2 cellular contexts compared by ENCODE assay signal in the genomic region with DNA sequence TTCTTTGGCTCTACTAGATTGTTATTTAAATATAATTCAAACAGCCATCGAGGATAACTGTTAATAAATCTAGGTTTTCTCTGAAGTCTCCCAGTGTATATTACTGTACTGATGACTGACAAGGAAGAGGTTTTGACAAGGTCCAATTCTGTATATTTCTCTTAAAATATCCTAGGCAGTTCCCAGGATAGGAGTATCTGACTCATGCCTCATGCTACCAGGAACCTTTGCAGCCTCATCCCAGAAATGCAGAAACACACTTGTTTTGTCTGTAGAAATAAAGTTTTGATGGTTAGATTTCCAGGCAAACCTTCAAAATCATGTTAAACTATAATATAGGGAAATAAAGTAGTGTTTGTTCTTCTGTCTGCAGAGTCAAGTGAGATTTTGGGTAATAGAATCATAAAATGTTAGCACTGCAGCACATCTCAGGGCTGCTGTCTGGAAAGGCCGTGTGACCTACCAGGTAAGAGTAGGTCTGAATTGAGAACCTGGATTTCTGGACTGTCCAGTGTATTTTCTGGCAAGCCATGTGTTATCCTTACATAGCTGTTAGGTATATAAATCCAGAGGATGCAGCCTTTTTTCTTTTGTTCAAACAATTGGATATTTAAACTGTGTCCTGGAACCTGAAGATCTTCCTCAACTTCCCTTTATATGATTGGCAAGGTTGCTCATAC.
TF ChIP-seq lines count a peak whose summit lies in the region.

No MANE protein-coding gene starts in this region.

TF ChIP-seq in SK-N-SH treated with all-trans-retinoic acid at 6 μM for 48 hours, 23 proteins besides CTCF, POLR2A, EP300 and RAD21 (continued from another document):
- TF ChIP-seq TOX (CRISPR knock-in tag; IDR thresholded peaks at IDR 0.05; ENCODE audit: borderline replicate concordance): no peak
- TF ChIP-seq BACH2 (CRISPR knock-in tag; IDR thresholded peaks at IDR 0.05; ENCODE audit: borderline replicate concordance): no peak
- no peak for TF ChIP-seq ZFP30 (CRISPR knock-in tag; IDR thresholded peaks at IDR 0.05)
- no peak for TF ChIP-seq GLIS3 (CRISPR knock-in tag; IDR thresholded peaks at IDR 0.05)
- no peak for TF ChIP-seq POU6F1 (CRISPR knock-in tag; IDR thresholded peaks at IDR 0.05; ENCODE audit: borderline replicate concordance, low read depth)
- no peak for TF ChIP-seq TCF4 (CRISPR knock-in tag; IDR thresholded peaks at IDR 0.05; ENCODE audit: borderline replicate concordance)
- no peak for TF ChIP-seq CSRNP3 (CRISPR knock-in tag; IDR thresholded peaks at IDR 0.05)
- TF ChIP-seq RARB (CRISPR knock-in tag; IDR thresholded peaks at IDR 0.05): no peak

TF ChIP-seq in SK-N-SH, 30 proteins besides CTCF, POLR2A, EP300 and RAD21:
- no peak for TF ChIP-seq YY1 (IDR thresholded peaks at IDR 0.05; ENCODE audit: low read depth)
- no peak for TF ChIP-seq FOXM1 (IDR thresholded peaks at IDR 0.05; ENCODE audit: low read depth)
- no peak for TF ChIP-seq SIN3A (IDR thresholded peaks at IDR 0.05; ENCODE audit: borderline replicate concordance, low read depth, low read length)
- TF ChIP-seq ELF1 (IDR thresholded peaks at IDR 0.05): no peak
- TF ChIP-seq NRF1 (IDR thresholded peaks at IDR 0.05; ENCODE audit: low read depth, low read length): no peak
- TF ChIP-seq FOSL2 (IDR thresholded peaks at IDR 0.05; ENCODE audit: borderline replicate concordance, low read depth): no peak; the same call in 1 of the 2 replicates
- no peak for TF ChIP-seq CHD2 (IDR thresholded peaks at IDR 0.05; ENCODE audit: low read length, partially characterized antibody)
- no peak for TF ChIP-seq GATA2 (CRISPR knock-in tag; IDR thresholded peaks at IDR 0.05)
- TF ChIP-seq, protein P1, sequence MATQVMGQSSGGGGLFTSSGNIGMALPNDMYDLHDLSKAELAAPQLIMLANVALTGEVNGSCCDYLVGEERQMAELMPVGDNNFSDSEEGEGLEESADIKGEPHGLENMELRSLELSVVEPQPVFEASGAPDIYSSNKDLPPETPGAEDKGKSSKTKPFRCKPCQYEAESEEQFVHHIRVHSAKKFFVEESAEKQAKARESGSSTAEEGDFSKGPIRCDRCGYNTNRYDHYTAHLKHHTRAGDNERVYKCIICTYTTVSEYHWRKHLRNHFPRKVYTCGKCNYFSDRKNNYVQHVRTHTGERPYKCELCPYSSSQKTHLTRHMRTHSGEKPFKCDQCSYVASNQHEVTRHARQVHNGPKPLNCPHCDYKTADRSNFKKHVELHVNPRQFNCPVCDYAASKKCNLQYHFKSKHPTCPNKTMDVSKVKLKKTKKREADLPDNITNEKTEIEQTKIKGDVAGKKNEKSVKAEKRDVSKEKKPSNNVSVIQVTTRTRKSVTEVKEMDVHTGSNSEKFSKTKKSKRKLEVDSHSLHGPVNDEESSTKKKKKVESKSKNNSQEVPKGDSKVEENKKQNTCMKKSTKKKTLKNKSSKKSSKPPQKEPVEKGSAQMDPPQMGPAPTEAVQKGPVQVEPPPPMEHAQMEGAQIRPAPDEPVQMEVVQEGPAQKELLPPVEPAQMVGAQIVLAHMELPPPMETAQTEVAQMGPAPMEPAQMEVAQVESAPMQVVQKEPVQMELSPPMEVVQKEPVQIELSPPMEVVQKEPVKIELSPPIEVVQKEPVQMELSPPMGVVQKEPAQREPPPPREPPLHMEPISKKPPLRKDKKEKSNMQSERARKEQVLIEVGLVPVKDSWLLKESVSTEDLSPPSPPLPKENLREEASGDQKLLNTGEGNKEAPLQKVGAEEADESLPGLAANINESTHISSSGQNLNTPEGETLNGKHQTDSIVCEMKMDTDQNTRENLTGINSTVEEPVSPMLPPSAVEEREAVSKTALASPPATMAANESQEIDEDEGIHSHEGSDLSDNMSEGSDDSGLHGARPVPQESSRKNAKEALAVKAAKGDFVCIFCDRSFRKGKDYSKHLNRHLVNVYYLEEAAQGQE (IDR thresholded peaks at IDR 0.05; ENCODE audit: low read depth, low read length): no peak
- no peak for TF ChIP-seq FOXJ3 (CRISPR knock-in tag; IDR thresholded peaks at IDR 0.05)
- TF ChIP-seq NFIC (IDR thresholded peaks at IDR 0.05; ENCODE audit: borderline replicate concordance): no peak
- no peak for TF ChIP-seq MAX (IDR thresholded peaks at IDR 0.05; ENCODE audit: low read depth)
- TF ChIP-seq RCOR1 (IDR thresholded peaks at IDR 0.05; ENCODE audit: low read length): no peak
- no peak for TF ChIP-seq TAF1 (IDR thresholded peaks at IDR 0.05; ENCODE audit: borderline replicate concordance, low read depth, low read length)
- TF ChIP-seq MEF2A (IDR thresholded peaks at IDR 0.05; ENCODE audit: borderline replicate concordance, low read depth): no peak
